8 cellular contexts compared by ENCODE assay signal in genomic region chr14:23631702-23632460, GRCh38. TPM values are rescaled to one million over a fixed set of nuclear protein-coding genes. Genes with fewer than 3 reads are reported as not detected.
DNase-seq lines count a peak whose midpoint lies in the region; ATAC-seq and TF ChIP-seq lines count a peak whose summit lies in the region.

No MANE protein-coding gene starts in this region.

- H3K4me1 ChIP-seq in NT2/D1 (ENCODE audit: insufficient read depth, insufficient read length): peaks cover 4% of the 10 kb centered on the region

- ATAC-seq in GM18520 (IDR thresholded peaks at IDR 0.05; ENCODE audit: unreplicated experiment): peak; percentile 51

- H3K4me3 ChIP-seq in NT2/D1 (ENCODE audit: insufficient read length, low read depth) (no peak overlapping the region), epithelial cell of proximal tubule (ENCODE audit: low read depth, low read length) (no peak overlapping the region)

- H3K27me3 ChIP-seq in NT2/D1 (ENCODE audit: insufficient read depth, insufficient read length): no peaks in the 10 kb centered on the region

- H3K9me3 ChIP-seq in NT2/D1 (ENCODE audit: insufficient read depth, low read length): peaks cover 5% of the 10 kb centered on the region; the same call in 1 of the 2 replicates

- no peaks in the 10 kb centered on the region for H3K36me3 ChIP-seq in NT2/D1 (ENCODE audit: insufficient read depth, insufficient read length, low read length)

- H3K9ac ChIP-seq in NT2/D1 (ENCODE audit: insufficient read length, low read depth): no peak overlapping the region

- peak; percentile 99 for TF ChIP-seq CTCF in epithelial cell of proximal tubule (conservative IDR thresholded peaks at IDR 0.05; ENCODE audit: low read depth, low read length)

- DNase-seq in A172 (ENCODE audit: low spot score) (peak; percentile 33), HK-2 (ENCODE audit: unreplicated experiment) (peak; percentile 66), NT2/D1 (ENCODE audit: low read depth, low spot score) (peak; percentile 65), activated T-cell treated with anti-CD3 and anti-CD28 coated beads for 24 hours (ENCODE audit: low read depth) (peak; percentile 65), epithelial cell of proximal tubule (ENCODE audit: low read depth) (peak; percentile 16), myocyte (ENCODE audit: low read depth) (peak; percentile 91)
- DNase-seq in stimulated activated CD8-positive, alpha-beta memory T cell treated with anti-CD3 and anti-CD28 coated beads, Interleukin-4, amount 100 ng/mL, for 4 hours (ENCODE audit: low read depth in 2 of 2, low spot score in 1 of 2): peak; percentile 21 to 48

RNA-seq across cellular contexts. Expression of gene DHRS2, which starts 4.3 kb away (rescaled TPM):
- total RNA-seq in A172 (2014; rRNA removed; shearing (Covaris generic)): 2.4 and 3.4 TPM in 2 replicates
- total RNA-seq in epithelial cell of proximal tubule (0.69 and 0.80 TPM in 2 replicates), myocyte (0.19 and 1.2 TPM in 2 replicates)
- 0.25 TPM for polyA plus RNA-seq in myocyte (2012)

RNA-seq across cellular contexts. Expression of gene JPH4, which starts 53.3 kb away (rescaled TPM):
- total RNA-seq in A172 (2014; rRNA removed; shearing (Covaris generic)): not detected in 2 replicates
- 0.06 TPM in 1 of 2 replicates, not detected in the other for total RNA-seq in epithelial cell of proximal tubule
- total RNA-seq in myocyte: not detected in 2 replicates
- polyA plus RNA-seq in myocyte (2012): 0.04 TPM

Comparison
In these comparisons a context has a peak if more than half of its experiments do, and no peak if none do; other contexts are left out.
1. DNase-seq: peak in every context shown above with its lines; median percentile 91 in myocyte; 66 in HK-2; 65 in NT2/D1; 65 in activated T-cell treated with anti-CD3 and anti-CD28 coated beads for 24 hours; 34 in stimulated activated CD8-positive, alpha-beta memory T cell treated with anti-CD3 and anti-CD28 coated beads, Interleukin-4, amount 100 ng/mL, for 4 hours; 33 in A172; 16 in epithelial cell of proximal tubule.